9 cellular contexts compared by ENCODE assay signal in the genomic region with DNA sequence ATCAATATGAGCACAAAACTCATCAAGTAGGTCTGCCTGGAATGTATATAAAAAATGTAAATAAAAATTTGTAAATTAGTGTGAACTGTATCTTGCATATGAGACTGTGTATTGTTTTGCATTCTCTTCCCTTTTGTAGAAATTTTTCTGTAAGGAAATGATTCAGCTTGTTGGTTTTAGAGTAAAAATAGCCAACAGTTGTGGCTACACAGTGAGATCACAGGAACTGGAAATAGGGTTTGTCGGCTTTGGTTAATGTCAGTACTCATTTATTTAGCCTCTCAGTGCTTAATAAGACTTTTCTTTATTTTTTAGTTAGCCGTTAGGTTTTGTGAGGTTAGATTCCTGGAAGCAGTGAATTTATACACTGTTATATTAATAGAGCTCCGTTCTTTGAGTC.
DNase-seq lines count a peak whose midpoint lies in the region; ATAC-seq and TF ChIP-seq lines count a peak whose summit lies in the region.
"Had no signal": no experiment of that assay in that cellular context is flagged by ENCODE, and none has a peak within 500 bp of the region (broad histone marks: within the 10 kb centered on the region; RNA-seq: fewer than 3 reads in every experiment).

No MANE protein-coding gene starts in this region.

- H3K79me2 ChIP-seq in neural progenitor cell (ENCODE audit: low read depth): no peaks in the 10 kb centered on the region

- peak; percentile 88 for ATAC-seq in activated CD8-positive, alpha-beta memory T cell treated with anti-CD3 and anti-CD28 coated beads, Interleukin-2, amount 10 ng/mL, durations not matched to agents 7 days and 5 days
- ATAC-seq in HG02970 (IDR thresholded peaks at IDR 0.05; ENCODE audit: low FRiP score, unreplicated experiment): peak; percentile 65

- H3K27ac ChIP-seq in SJSA1: peak overlapping the region; percentile 29
- no peak overlapping the region for H3K27ac ChIP-seq in neural progenitor cell
- H3K27ac ChIP-seq: C4-2B had no signal

- H3K9ac ChIP-seq in neural progenitor cell: no peak overlapping the region

- peaks cover 6% of the 10 kb centered on the region for H3K9me3 Mint-ChIP-seq in activated CD8-positive, alpha-beta memory T cell treated with anti-CD3 and anti-CD28 coated beads, Interleukin-2, amount 10 ng/mL, durations not matched to agents 7 days and 5 days (ENCODE audit: low read depth)
- H3K9me3 Mint-ChIP-seq in neural progenitor cell: peaks cover 7% of the 10 kb centered on the region
- no peaks in the 10 kb centered on the region for H3K9me3 Mint-ChIP-seq in activated CD4-positive, alpha-beta T cell treated with anti-CD3 and anti-CD28 coated beads, Interleukin-2, amount 10 ng/mL, durations not matched to agents 7 days and 5 days

- no peak overlapping the region for H2AFZ ChIP-seq in neural progenitor cell (replicated peaks)

- no peaks in the 10 kb centered on the region for H3K27me3 ChIP-seq in SJSA1 (replicated peaks)
- H3K27me3 ChIP-seq in neural progenitor cell: no peaks in the 10 kb centered on the region

- H3K4me3 ChIP-seq in SJSA1 (no peak overlapping the region), neural progenitor cell (no peak overlapping the region)

- peak overlapping the region; percentile 4 for H3K4me3 Mint-ChIP-seq in activated CD8-positive, alpha-beta memory T cell treated with anti-CD3 and anti-CD28 coated beads, Interleukin-2, amount 10 ng/mL, durations not matched to agents 7 days and 5 days
- H3K4me3 Mint-ChIP-seq in neural progenitor cell: no peak overlapping the region
- H3K4me3 Mint-ChIP-seq in activated CD4-positive, alpha-beta T cell treated with anti-CD3 and anti-CD28 coated beads, Interleukin-2, amount 10 ng/mL, durations not matched to agents 7 days and 5 days: no peak overlapping the region

- H3K9me3 ChIP-seq in SJSA1 (replicated peaks) (no peaks in the 10 kb centered on the region), neural progenitor cell (ENCODE audit: low read depth) (no peaks in the 10 kb centered on the region)

- peak; percentile 56 for DNase-seq in activated CD8-positive, alpha-beta memory T cell treated with anti-CD3 and anti-CD28 coated beads, Interleukin-2, amount 10 ng/mL, durations not matched to agents 7 days and 5 days
- no peak for DNase-seq in activated CD8-positive, alpha-beta memory T cell treated with anti-CD3 and anti-CD28 coated beads, Interleukin-2, amount 50 U/mL, for 4 hours
- DNase-seq in SJSA1 (ENCODE audit: low read depth in 1 of 2, low spot score in 2 of 2) (peak in 1 of 2 experiments; percentile 56), hepatic stellate cell (ENCODE audit: low spot score) (peak; percentile 25), amygdala (lab: John Stamatoyannopoulos, UW) (no peak), neural progenitor cell (ENCODE audit: low spot score) (no peak)
- no peak for DNase-seq in activated CD4-positive, alpha-beta T cell treated with anti-CD3 and anti-CD28 coated beads, Interleukin-2, amount 10 ng/mL, durations not matched to agents 7 days and 5 days

- H3K4me1 Mint-ChIP-seq in activated CD8-positive, alpha-beta memory T cell treated with anti-CD3 and anti-CD28 coated beads, Interleukin-2, amount 10 ng/mL, durations not matched to agents 7 days and 5 days: peaks cover 28% of the 10 kb centered on the region
- H3K4me1 Mint-ChIP-seq in neural progenitor cell: no peaks in the 10 kb centered on the region
- peaks cover 22% of the 10 kb centered on the region for H3K4me1 Mint-ChIP-seq in activated CD4-positive, alpha-beta T cell treated with anti-CD3 and anti-CD28 coated beads, Interleukin-2, amount 10 ng/mL, durations not matched to agents 7 days and 5 days

- POLR2A ChIA-PET in activated CD4-positive, alpha-beta T cell treated with anti-CD3 and anti-CD28 coated beads, Interleukin-2, amount 10 ng/mL, durations not matched to agents 7 days and 5 days (lab: Charles Lee): no interaction called here

- peak overlapping the region; percentile 86 for H3K27ac Mint-ChIP-seq in activated CD8-positive, alpha-beta memory T cell treated with anti-CD3 and anti-CD28 coated beads, Interleukin-2, amount 10 ng/mL, durations not matched to agents 7 days and 5 days
- H3K27ac Mint-ChIP-seq in neural progenitor cell: no peak overlapping the region
- H3K27ac Mint-ChIP-seq in activated CD4-positive, alpha-beta T cell treated with anti-CD3 and anti-CD28 coated beads, Interleukin-2, amount 10 ng/mL, durations not matched to agents 7 days and 5 days: no peak overlapping the region

- H3K4me1 ChIP-seq in SJSA1 (replicated peaks) (peaks cover 12% of the 10 kb centered on the region), neural progenitor cell (no peaks in the 10 kb centered on the region)

- no peak for TF ChIP-seq CTCF in neural progenitor cell (IDR thresholded peaks at IDR 0.05)

- no peaks in the 10 kb centered on the region for H3K27me3 Mint-ChIP-seq in activated CD8-positive, alpha-beta memory T cell treated with anti-CD3 and anti-CD28 coated beads, Interleukin-2, amount 10 ng/mL, durations not matched to agents 7 days and 5 days
- H3K27me3 Mint-ChIP-seq in neural progenitor cell (ENCODE audit: insufficient read depth, low read depth): no peaks in the 10 kb centered on the region
- H3K27me3 Mint-ChIP-seq in activated CD4-positive, alpha-beta T cell treated with anti-CD3 and anti-CD28 coated beads, Interleukin-2, amount 10 ng/mL, durations not matched to agents 7 days and 5 days: no peaks in the 10 kb centered on the region

- H3K36me3 Mint-ChIP-seq in activated CD8-positive, alpha-beta memory T cell treated with anti-CD3 and anti-CD28 coated beads, Interleukin-2, amount 10 ng/mL, durations not matched to agents 7 days and 5 days: peaks cover 41% of the 10 kb centered on the region
- peaks cover 14% of the 10 kb centered on the region for H3K36me3 Mint-ChIP-seq in neural progenitor cell
- H3K36me3 Mint-ChIP-seq in activated CD4-positive, alpha-beta T cell treated with anti-CD3 and anti-CD28 coated beads, Interleukin-2, amount 10 ng/mL, durations not matched to agents 7 days and 5 days (ENCODE audit: low read depth): peaks cover 29% of the 10 kb centered on the region

- peaks cover 3% of the 10 kb centered on the region for H4K20me1 ChIP-seq in neural progenitor cell (ENCODE audit: low read depth)

- no peaks in the 10 kb centered on the region for H3F3A ChIP-seq in neural progenitor cell (ENCODE audit: low read depth)

- no peaks in the 10 kb centered on the region for H3K36me3 ChIP-seq in SJSA1
- H3K36me3 ChIP-seq in neural progenitor cell: peaks cover 12% of the 10 kb centered on the region

- CTCF ChIA-PET in activated CD8-positive, alpha-beta memory T cell treated with anti-CD3 and anti-CD28 coated beads, Interleukin-2, amount 10 ng/mL, durations not matched to agents 7 days and 5 days (lab: Charles Lee): interaction anchor here (1.5 to 1.7 kb wide), 2 partner anchors 59 to 63 kb away, joined by 3 to 5 read pairs; a partner anchor contains a TSS
- CTCF ChIA-PET in activated CD4-positive, alpha-beta T cell treated with anti-CD3 and anti-CD28 coated beads, Interleukin-2, amount 10 ng/mL, durations not matched to agents 7 days and 5 days (lab: Charles Lee): interaction anchor here (0.6 to 0.7 kb wide), 2 partner anchors 125 to 309 kb away, joined by 3 read pairs; no protein-coding TSS in a partner anchor

- H3K4me2 ChIP-seq in neural progenitor cell: no peak overlapping the region

Comparison
In these comparisons a context has a peak if more than half of its experiments do, and no peak if none do; other contexts are left out.
1. DNase-seq: peak in activated CD8-positive, alpha-beta memory T cell treated with anti-CD3 and anti-CD28 coated beads, Interleukin-2, amount 10 ng/mL, durations not matched to agents 7 days and 5 days (single experiment) and hepatic stellate cell (single experiment); none in activated CD8-positive, alpha-beta memory T cell treated with anti-CD3 and anti-CD28 coated beads, Interleukin-2, amount 50 U/mL, for 4 hours (single experiment), amygdala (0 of 56), neural progenitor cell (single experiment) and activated CD4-positive, alpha-beta T cell treated with anti-CD3 and anti-CD28 coated beads, Interleukin-2, amount 10 ng/mL, durations not matched to agents 7 days and 5 days (single experiment).